In the genomic region with DNA sequence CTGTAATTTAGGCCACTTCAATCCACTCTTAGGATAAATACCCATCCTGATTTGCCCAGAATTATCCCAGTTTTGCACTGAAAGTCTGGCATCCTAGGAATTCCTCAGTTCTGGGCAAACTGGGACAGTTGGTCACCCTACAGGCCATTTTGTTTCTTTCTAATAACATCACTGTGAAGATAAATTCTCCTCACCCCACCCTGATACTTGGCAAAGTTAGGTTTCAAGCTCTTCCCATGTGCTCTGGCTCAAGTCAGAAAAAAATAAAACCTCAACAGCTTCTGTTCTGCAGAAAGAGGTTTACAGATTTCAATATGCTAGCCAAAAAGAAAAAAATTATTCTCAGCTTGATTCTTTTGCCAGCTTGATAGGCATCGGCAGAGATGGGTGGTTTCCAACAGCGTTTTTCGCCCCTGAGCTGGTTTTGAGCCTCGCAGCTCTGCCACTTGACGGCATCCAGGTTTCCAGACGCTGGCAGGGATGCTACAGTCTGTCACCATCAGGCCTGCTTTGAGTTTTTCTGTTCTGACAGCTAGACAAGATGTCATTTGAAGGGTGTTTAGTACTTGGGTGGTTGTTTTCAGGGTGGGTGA, we compare ENCODE assay signal across 12 cellular contexts.
"Had no signal": no experiment of that assay in that cellular context is flagged by ENCODE, and none has a peak within 500 bp of the region (broad histone marks: within the 10 kb centered on the region; RNA-seq: fewer than 3 reads in every experiment).

No MANE protein-coding gene starts in this region.

- DNase-seq: activated naive CD4-positive, alpha-beta T cell treated with anti-CD3 and anti-CD28 coated beads, Interleukin-2, amount 10 ng/mL, durations not matched to agents 7 days and 5 days; gastrocnemius medialis; left lung; mesenchymal stem cell; ovary; stomach; T-helper 2 cell had no signal

- H3K4me3 ChIP-seq: body of pancreas, gastrocnemius medialis, left lung, neural progenitor cell, ovary, stomach, tibial nerve had no signal

- H3K27me3 ChIP-seq: body of pancreas, gastrocnemius medialis, left lung, neural progenitor cell, ovary, stomach, tibial nerve had no signal

- H3K4me1 Mint-ChIP-seq: activated naive CD4-positive, alpha-beta T cell treated with anti-CD3 and anti-CD28 coated beads, Interleukin-2, amount 10 ng/mL, durations not matched to agents 7 days and 5 days; neural progenitor cell had no signal

- H3K4me1 ChIP-seq: body of pancreas, gastrocnemius medialis, left lung, neural progenitor cell had no signal

- H3K36me3 Mint-ChIP-seq: activated naive CD4-positive, alpha-beta T cell treated with anti-CD3 and anti-CD28 coated beads, Interleukin-2, amount 10 ng/mL, durations not matched to agents 7 days and 5 days; neural progenitor cell had no signal

- H3K9me3 Mint-ChIP-seq: activated naive CD4-positive, alpha-beta T cell treated with anti-CD3 and anti-CD28 coated beads, Interleukin-2, amount 10 ng/mL, durations not matched to agents 7 days and 5 days; activated T-helper 2 cell treated with anti-CD3 and anti-CD28 coated beads, Interferon-gamma antibody, Interleukin-2, Interleukin-4, amounts not matched to agents 10 μg/mL and 5 μg/mL and 100 μg/mL, durations not matched to agents 14 hours and 24 hours and 36 hours; neural progenitor cell had no signal

- H3K27ac Mint-ChIP-seq: activated naive CD4-positive, alpha-beta T cell treated with anti-CD3 and anti-CD28 coated beads, Interleukin-2, amount 10 ng/mL, durations not matched to agents 7 days and 5 days; activated T-helper 2 cell treated with anti-CD3 and anti-CD28 coated beads, Interferon-gamma antibody, Interleukin-2, Interleukin-4, amounts not matched to agents 10 μg/mL and 5 μg/mL and 100 μg/mL, durations not matched to agents 14 hours and 24 hours and 36 hours; neural progenitor cell had no signal

- H3K27ac ChIP-seq: body of pancreas, gastrocnemius medialis, left lung, neural progenitor cell, ovary, stomach, tibial nerve had no signal

- ATAC-seq: activated CD4-positive, CD25-positive, alpha-beta regulatory T cell treated with anti-CD3 and anti-CD28 coated beads, Interleukin-2, amount 50 U/mL, for 24 hours; body of pancreas; gastrocnemius medialis had no signal

- H3K9me3 ChIP-seq: body of pancreas, gastrocnemius medialis, left lung, ovary, stomach, tibial nerve had no signal

- H3K4me3 Mint-ChIP-seq: activated naive CD4-positive, alpha-beta T cell treated with anti-CD3 and anti-CD28 coated beads, Interleukin-2, amount 10 ng/mL, durations not matched to agents 7 days and 5 days; neural progenitor cell had no signal

- H3K36me3 ChIP-seq: gastrocnemius medialis, left lung, neural progenitor cell, ovary, stomach, tibial nerve had no signal

- H3K9ac ChIP-seq: neural progenitor cell had no signal
